ENCODE assay signal across 8 cellular contexts in the genomic region with DNA sequence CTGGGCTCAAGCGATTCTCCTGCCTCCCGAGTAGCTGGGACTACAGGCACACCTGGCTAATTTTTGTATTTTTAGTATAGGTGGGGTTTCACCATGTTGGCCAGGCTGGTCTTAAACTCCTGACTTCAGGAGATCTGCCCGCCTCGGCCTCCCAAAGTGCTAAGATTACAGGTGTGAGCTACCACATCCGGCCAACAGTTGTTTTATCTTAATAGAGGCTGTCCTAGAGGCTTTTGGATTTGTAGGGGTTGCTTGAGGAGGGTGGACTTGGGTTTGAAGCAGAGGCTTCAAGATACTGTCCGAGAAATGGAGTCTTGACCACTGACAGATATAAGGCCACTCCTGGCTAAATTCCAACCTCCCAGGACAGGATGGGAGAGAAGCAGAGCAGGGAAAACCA. TPM values are rescaled to one million over a fixed set of nuclear protein-coding genes. Genes with fewer than 3 reads are reported as not detected.
A peak's percentile ranks its signal among the peaks of the same experiment; 100 is the strongest.
DNase-seq lines count a peak whose midpoint lies in the region; TF ChIP-seq lines count a peak whose summit lies in the region.
"Not testable (repeated sequence)": the region's sequence is repeated elsewhere in the genome, so short reads cannot be mapped to it uniquely, and the experiment has no call there.
"Had no signal": no experiment of that assay in that cellular context is flagged by ENCODE, and none has a peak within 500 bp of the region (broad histone marks: within the 10 kb centered on the region; RNA-seq: fewer than 3 reads in every experiment).

No MANE protein-coding gene starts in this region.

- H3K27ac ChIP-seq in MM.1S (ENCODE audit: low read length): peak overlapping the region; percentile 69; the same call in 1 of the 2 replicates

- DNase-seq in MM.1S (peak; percentile 67), RPMI8226 (peak; percentile 78), cardiac septum (ENCODE audit: low spot score) (peak; percentile 31), posterior vena cava (ENCODE audit: low spot score) (peak; percentile 17)

- H3K4me2 ChIP-seq in MM.1S (ENCODE audit: low read depth, low read length): peak overlapping the region; percentile 49; the same call in 1 of the 2 replicates

- peak overlapping the region; percentile 30; the same call in 1 of the 2 replicates for H2AFZ ChIP-seq in MM.1S (ENCODE audit: low read length)

- not testable (repeated sequence) for H4K20me1 ChIP-seq in MM.1S (ENCODE audit: insufficient read depth, low read length)

- H3K4me3 Mint-ChIP-seq in nephron: peak overlapping the region in 1 of 3 experiments; percentile 33
- not testable (repeated sequence) for H3K4me3 Mint-ChIP-seq in stimulated activated naive CD8-positive, alpha-beta T cell treated with anti-CD3 and anti-CD28 coated beads, Interleukin-15, Interleukin-2, amounts not matched to agents 100 ng/mL and 50 ng/mL, for 24 hours

- intact Hi-C loops in cardiac septum (cut with DNase I); posterior vena cava (cut with DNase I): not testable (repeated sequence)

- peaks cover 24% of the 10 kb centered on the region for H3K4me1 Mint-ChIP-seq in nephron
- peaks cover 33% of the 10 kb centered on the region for H3K4me1 Mint-ChIP-seq in stimulated activated naive CD8-positive, alpha-beta T cell treated with anti-CD3 and anti-CD28 coated beads, Interleukin-15, Interleukin-2, amounts not matched to agents 100 ng/mL and 50 ng/mL, for 24 hours (ENCODE audit: low read depth)

- H3K27ac Mint-ChIP-seq in nephron: peak overlapping the region; percentile 56 to 97 (median 92)
- peak overlapping the region; percentile 53 for H3K27ac Mint-ChIP-seq in stimulated activated naive CD8-positive, alpha-beta T cell treated with anti-CD3 and anti-CD28 coated beads, Interleukin-15, Interleukin-2, amounts not matched to agents 100 ng/mL and 50 ng/mL, for 24 hours

- not testable (repeated sequence) for H3K27me3 ChIP-seq in MM.1S (replicated peaks; ENCODE audit: insufficient read depth, low read length)

- peak overlapping the region; percentile 9; the same call in 1 of the 2 replicates for H3K4me3 ChIP-seq in MM.1S (ENCODE audit: low read length)

- H3K9me2 ChIP-seq in MM.1S (replicated peaks; ENCODE audit: insufficient read depth, low read length): not testable (repeated sequence)

- H3K36me3 ChIP-seq in MM.1S (replicated peaks; ENCODE audit: insufficient read depth, low read length): not testable (repeated sequence)

- not testable (repeated sequence) for H3K36me3 Mint-ChIP-seq in nephron (ENCODE audit: low read depth); stimulated activated naive CD8-positive, alpha-beta T cell treated with anti-CD3 and anti-CD28 coated beads, Interleukin-15, Interleukin-2, amounts not matched to agents 100 ng/mL and 50 ng/mL, for 24 hours (ENCODE audit: low read depth)

- not testable (repeated sequence) for H3K79me2 ChIP-seq in MM.1S (ENCODE audit: low read length)

- not testable (repeated sequence) for H3K9me3 Mint-ChIP-seq in nephron; stimulated activated naive CD8-positive, alpha-beta T cell treated with anti-CD3 and anti-CD28 coated beads, Interleukin-15, Interleukin-2, amounts not matched to agents 100 ng/mL and 50 ng/mL, for 24 hours

- H3K4me1 ChIP-seq in MM.1S (ENCODE audit: low read length): peaks cover 34% of the 10 kb centered on the region

- peaks cover 21% of the 10 kb centered on the region for H3F3A ChIP-seq in MM.1S (ENCODE audit: insufficient read depth, low read length)

- H3K27me3 Mint-ChIP-seq in nephron (ENCODE audit: low read depth); stimulated activated naive CD8-positive, alpha-beta T cell treated with anti-CD3 and anti-CD28 coated beads, Interleukin-15, Interleukin-2, amounts not matched to agents 100 ng/mL and 50 ng/mL, for 24 hours: not testable (repeated sequence)

- not testable (repeated sequence) for TF ChIP-seq CTCF in MM.1S (IDR thresholded peaks at IDR 0.05; ENCODE audit: low read length); nephron (IDR thresholded peaks at IDR 0.05; ENCODE audit: unreplicated experiment in 3 of 3)

- H3K9ac ChIP-seq in MM.1S (ENCODE audit: low read length): not testable (repeated sequence)

- H3K9me3 ChIP-seq in MM.1S (replicated peaks; ENCODE audit: insufficient read depth, low read length): not testable (repeated sequence)

RNA-seq across cellular contexts. Expression of gene ADAMTS7, which starts 27.9 kb away (rescaled TPM):
- total RNA-seq in cardiac septum (17.8 TPM), posterior vena cava (1 to 10 TPM; 6.7 to 8.9 TPM)
- total RNA-seq: CD4-positive, alpha-beta memory T cell; CD4-positive, CD25-positive, alpha-beta regulatory T cell had no signal

RNA-seq across cellular contexts. Expression of gene MORF4L1, which starts 33.5 kb away (rescaled TPM):
- total RNA-seq in cardiac septum: 335 TPM
- 100 to 1,000 TPM; 311 to 339 TPM for total RNA-seq in posterior vena cava

Comparison
In these comparisons a context has a peak if more than half of its experiments do, and no peak if none do; other contexts are left out.
1. Peak in every context shown above with its lines: DNase-seq, H3K4me3 ChIP-seq and H3K27ac ChIP-seq.
2. DNase-seq: peak in every context shown above with its lines; median percentile 78 in RPMI8226; 67 in MM.1S; 31 in cardiac septum; 17 in posterior vena cava.